In genomic region chr5:65014769-65015168, GRCh38 we compare ENCODE assay signal across 19 cellular contexts.
"Had no signal": no experiment of that assay in that cellular context is flagged by ENCODE, and none has a peak within 500 bp of the region (broad histone marks: within the 10 kb centered on the region; RNA-seq: fewer than 3 reads in every experiment).

No MANE protein-coding gene starts in this region.

- H3K27me3 ChIP-seq: foreskin keratinocyte, ovary, thyroid gland had no signal

- H3K36me3 ChIP-seq: lower lobe of right lung, ovary, thyroid gland had no signal

- H3K9me3 Mint-ChIP-seq: activated B cell treated with CpG ODN at 0.5 μM for 24 hours; activated naive CD4-positive, alpha-beta T cell treated with anti-CD3 and anti-CD28 coated beads, Interleukin-2, amount 50 U/mL, for 72 hours; immature natural killer cell had no signal

- H3K4me1 ChIP-seq: foreskin keratinocyte, lower lobe of right lung had no signal

- H3K4me3 Mint-ChIP-seq: activated B cell treated with CpG ODN at 0.5 μM for 24 hours; activated CD8-positive, alpha-beta T cell treated with anti-CD3 and anti-CD28 coated beads, Interleukin-2, amount 10 ng/mL, durations not matched to agents 7 days and 5 days; immature natural killer cell had no signal

- H3K9me3 ChIP-seq: lower lobe of right lung, ovary, thyroid gland had no signal

- ATAC-seq: activated CD8-positive, alpha-beta T cell treated with anti-CD3 and anti-CD28 coated beads, Interleukin-2, amount 10 ng/mL, durations not matched to agents 7 days and 5 days; activated naive CD4-positive, alpha-beta T cell treated with anti-CD3 and anti-CD28 coated beads, Interleukin-2, amount 50 U/mL, for 72 hours; esophagus mucosa; foreskin keratinocyte; left cardiac atrium; lower lobe of right lung had no signal

- H3K27me3 Mint-ChIP-seq: activated B cell treated with CpG ODN at 0.5 μM for 24 hours had no signal

- H3K4me3 ChIP-seq: lower lobe of right lung, ovary, thyroid gland had no signal

- DNase-seq: activated B cell treated with CpG ODN at 0.5 μM for 24 hours; activated CD4-positive, alpha-beta T cell treated with anti-CD3 and anti-CD28 coated beads for 48 hours; activated CD8-positive, alpha-beta memory T cell treated with anti-CD3 and anti-CD28 coated beads, Interleukin-2, amount 50 U/mL, for 4 hours; activated CD8-positive, alpha-beta T cell treated with anti-CD3 and anti-CD28 coated beads, Interleukin-2, amount 10 ng/mL, durations not matched to agents 7 days and 5 days; activated effector memory CD4-positive, alpha-beta T cell treated with anti-CD3 and anti-CD28 coated beads, Interleukin-2, amount 50 U/mL, for 16 hours; activated T-cell treated with anti-CD3 and anti-CD28 coated beads, Interleukin-2, amount 50 U/mL, for 48 hours; amniotic stem cell; foreskin keratinocyte; head of caudate nucleus; immature natural killer cell; left cardiac atrium; lower lobe of right lung; midbrain; ovary; stimulated activated CD4-positive, alpha-beta T cell treated with anti-CD3 and anti-CD28 coated beads, Interleukin-1b, Interleukin-23, amount 100 ng/mL, for 48 hours; T-helper 2 cell; thyroid gland had no signal

- H3K27ac Mint-ChIP-seq: activated B cell treated with CpG ODN at 0.5 μM for 24 hours; activated CD8-positive, alpha-beta T cell treated with anti-CD3 and anti-CD28 coated beads, Interleukin-2, amount 10 ng/mL, durations not matched to agents 7 days and 5 days; activated naive CD4-positive, alpha-beta T cell treated with anti-CD3 and anti-CD28 coated beads, Interleukin-2, amount 50 U/mL, for 72 hours; immature natural killer cell had no signal

- H3K27ac ChIP-seq: foreskin keratinocyte, lower lobe of right lung, ovary, thyroid gland had no signal

- H3K4me1 Mint-ChIP-seq: activated B cell treated with CpG ODN at 0.5 μM for 24 hours had no signal
